23 cellular contexts compared by ENCODE assay signal in genomic region chr21:41750051-41750450, GRCh38. TPM values are rescaled to one million over a fixed set of nuclear protein-coding genes. Genes with fewer than 3 reads are reported as not detected.
DNase-seq lines count a peak whose midpoint lies in the region; ATAC-seq and TF ChIP-seq lines count a peak whose summit lies in the region.
"Had no signal": no experiment of that assay in that cellular context is flagged by ENCODE, and none has a peak within 500 bp of the region (broad histone marks: within the 10 kb centered on the region; RNA-seq: fewer than 3 reads in every experiment).

No MANE protein-coding gene starts in this region.

- no peak overlapping the region for H3K4me3 Mint-ChIP-seq in progenitor cell of endocrine pancreas (ENCODE audit: low read depth)
- H3K4me3 Mint-ChIP-seq in CD8-positive, alpha-beta T cell: no peak overlapping the region
- H3K4me3 Mint-ChIP-seq: CD8-positive, alpha-beta memory T cell; naive thymus-derived CD4-positive, alpha-beta T cell; stimulated activated naive B cell treated with anti-CD40 and anti-IgM and Interleukin-4, amounts not matched to agents 10 μg/mL and 1 μg/mL and 100 μg/mL, for 72 hours; T-helper 17 cell had no signal

- BruUV-seq in PC-3 (replicated peaks; lab: Mats Ljungman, UMichigan): no TSS peak

- no peak overlapping the region for H3K27ac ChIP-seq in PC-3 (ENCODE audit: low read length)
- peak overlapping the region; percentile 72 to 94 (median 87) for H3K27ac ChIP-seq in esophagus squamous epithelium
- H3K27ac ChIP-seq in substantia nigra (ENCODE audit: low read depth, low read length, poor library complexity, severe bottlenecking): no peak overlapping the region
- no peak overlapping the region for H3K27ac ChIP-seq in CD8-positive, alpha-beta T cell (ENCODE audit: low read depth, low read length)

- no peak overlapping the region for H3K4me3 ChIP-seq in PC-3 (ENCODE audit: low read length)
- H3K4me3 ChIP-seq in esophagus squamous epithelium: no peak overlapping the region
- no peak overlapping the region for H3K4me3 ChIP-seq in CD8-positive, alpha-beta T cell (ENCODE audit: low read depth, low read length)
- H3K4me3 ChIP-seq: K562 had no signal

- WGBS in esophagus squamous epithelium, 2 donors: 39 to 52% methylated on average over 5 to 7 of the region's 7 CpGs

- peaks cover 100% of the 10 kb centered on the region for H3K79me2 ChIP-seq in PC-3 (ENCODE audit: low read length)

- H3K36me3 Mint-ChIP-seq in progenitor cell of endocrine pancreas (ENCODE audit: insufficient read depth): peaks cover 29% of the 10 kb centered on the region
- no peaks in the 10 kb centered on the region for H3K36me3 Mint-ChIP-seq in CD8-positive, alpha-beta T cell
- H3K36me3 Mint-ChIP-seq: CD8-positive, alpha-beta memory T cell; stimulated activated naive B cell treated with anti-CD40 and anti-IgM and Interleukin-4, amounts not matched to agents 10 μg/mL and 1 μg/mL and 100 μg/mL, for 72 hours had no signal

- no peaks in the 10 kb centered on the region for H3K9me3 Mint-ChIP-seq in progenitor cell of endocrine pancreas (ENCODE audit: low read depth)
- H3K9me3 Mint-ChIP-seq in CD8-positive, alpha-beta T cell: no peaks in the 10 kb centered on the region
- H3K9me3 Mint-ChIP-seq: CD8-positive, alpha-beta memory T cell; naive thymus-derived CD4-positive, alpha-beta T cell; stimulated activated naive B cell treated with anti-CD40 and anti-IgM and Interleukin-4, amounts not matched to agents 10 μg/mL and 1 μg/mL and 100 μg/mL, for 72 hours had no signal

- H3K27ac Mint-ChIP-seq in progenitor cell of endocrine pancreas: peak overlapping the region; percentile 44
- H3K27ac Mint-ChIP-seq in CD8-positive, alpha-beta T cell: no peak overlapping the region
- H3K27ac Mint-ChIP-seq: CD8-positive, alpha-beta memory T cell; naive thymus-derived CD4-positive, alpha-beta T cell; stimulated activated naive B cell treated with anti-CD40 and anti-IgM and Interleukin-4, amounts not matched to agents 10 μg/mL and 1 μg/mL and 100 μg/mL, for 72 hours; T-helper 17 cell had no signal

- no peak for TF ChIP-seq POLR2A in esophagus squamous epithelium (IDR thresholded peaks at IDR 0.05)

- H3K27me3 Mint-ChIP-seq in progenitor cell of endocrine pancreas: no peaks in the 10 kb centered on the region
- peaks cover 2% of the 10 kb centered on the region for H3K27me3 Mint-ChIP-seq in CD8-positive, alpha-beta T cell (ENCODE audit: low read depth)
- H3K27me3 Mint-ChIP-seq: naive thymus-derived CD4-positive, alpha-beta T cell had no signal

- H3K36me3 ChIP-seq in PC-3 (ENCODE audit: low read depth, low read length) (peaks cover 97% of the 10 kb centered on the region), esophagus squamous epithelium (peaks cover 9 to 72% (median 11%) of the 10 kb centered on the region in 3 donors)
- H3K36me3 ChIP-seq in CD8-positive, alpha-beta T cell (ENCODE audit: insufficient read depth, low read length): no peaks in the 10 kb centered on the region

- ATAC-seq in PC-3: no peak
- ATAC-seq in CD8-positive, alpha-beta T cell: no peak
- ATAC-seq: K562; left cardiac atrium; naive thymus-derived CD4-positive, alpha-beta T cell; stimulated activated naive B cell treated with anti-CD40 and anti-IgM and Interleukin-4, amounts not matched to agents 10 μg/mL and 1 μg/mL and 100 μg/mL, for 72 hours; T-helper 17 cell had no signal

- H2AFZ ChIP-seq in PC-3 (ENCODE audit: low read length): no peak overlapping the region

- peaks cover 96% of the 10 kb centered on the region for H4K20me1 ChIP-seq in PC-3 (ENCODE audit: low read length)

- POLR2A ChIA-PET in PC-3 (lab: Charles Lee; ENCODE audit: unreplicated experiment): no interaction called here
- POLR2A ChIA-PET in CD8-positive, alpha-beta T cell (lab: Charles Lee): no interaction called here

- CTCF ChIA-PET in PC-3 (lab: Charles Lee): interaction anchor here (0.7 kb wide), 1 partner anchor 133 kb away, joined by 16 read pairs; no protein-coding TSS in a partner anchor
- CTCF ChIA-PET in CD8-positive, alpha-beta T cell (lab: Charles Lee): no interaction called here

- H3K4me2 ChIP-seq in PC-3 (ENCODE audit: low read length): no peak overlapping the region

- TF ChIP-seq CTCF in PC-3 (conservative IDR thresholded peaks at IDR 0.05; ENCODE audit: low read depth, low read length) (no peak), esophagus squamous epithelium (IDR thresholded peaks at IDR 0.05) (no peak), progenitor cell of endocrine pancreas (IDR thresholded peaks at IDR 0.05; ENCODE audit: unreplicated experiment) (no peak)
- no peak for TF ChIP-seq CTCF in CD8-positive, alpha-beta T cell (IDR thresholded peaks at IDR 0.05)

- peaks cover 7% of the 10 kb centered on the region for H3F3A ChIP-seq in PC-3 (ENCODE audit: low read length, unreplicated experiment)

- peaks cover 31% of the 10 kb centered on the region for H3K4me1 Mint-ChIP-seq in progenitor cell of endocrine pancreas (ENCODE audit: low read depth)
- H3K4me1 Mint-ChIP-seq in CD8-positive, alpha-beta T cell (ENCODE audit: low read depth): no peaks in the 10 kb centered on the region
- H3K4me1 Mint-ChIP-seq: CD8-positive, alpha-beta memory T cell; naive thymus-derived CD4-positive, alpha-beta T cell; stimulated activated naive B cell treated with anti-CD40 and anti-IgM and Interleukin-4, amounts not matched to agents 10 μg/mL and 1 μg/mL and 100 μg/mL, for 72 hours; T-helper 17 cell had no signal

- H3K4me1 ChIP-seq in PC-3 (ENCODE audit: insufficient read depth, low read length) (peaks cover 48% of the 10 kb centered on the region), esophagus squamous epithelium (peaks cover 36 to 78% (median 50%) of the 10 kb centered on the region in 3 donors)
- H3K4me1 ChIP-seq in CD8-positive, alpha-beta T cell (ENCODE audit: insufficient read depth, low read length): no peaks in the 10 kb centered on the region

- intact Hi-C loops in PC-3 (cut with micrococcal nuclease) (no loop called here), esophagus squamous epithelium (cut with DNase I) (no loop called here)
- intact Hi-C loops in CD8-positive, alpha-beta T cell (cut with DNase I, micrococcal nuclease): no loop called here

- DNase-seq in EH (ENCODE audit: low read depth) (peak; percentile 49), PC-3 (peak; percentile 50), esophagus squamous epithelium (lab: John Stamatoyannopoulos, UW) (no peak), progenitor cell of endocrine pancreas (ENCODE audit: low spot score, unreplicated experiment) (no peak), substantia nigra (lab: John Stamatoyannopoulos, UW) (no peak), DMS153 treated with DMSO at 0.1 percent for 48 hours (lab: John Stamatoyannopoulos, UW; ENCODE audit: unreplicated experiment) (no peak)
- DNase-seq in CD8-positive, alpha-beta T cell: no peak
- no peak for DNase-seq in activated CD8-positive, alpha-beta memory T cell treated with anti-CD3 and anti-CD28 coated beads, Interleukin-2, amount 50 U/mL, for 4 hours
- DNase-seq: activated CD4-positive, alpha-beta T cell treated with anti-CD3 and anti-CD28 coated beads, Interleukin-2, amount 50 U/mL, for 4 hours; activated gamma-delta T cell treated with Interleukin-2 at 50 U/mL for 16 hours; CD8-positive, alpha-beta memory T cell; left cardiac atrium; mesendoderm; MV-4-11; naive thymus-derived CD4-positive, alpha-beta T cell; NCI-H187; NCI-H82; OCI-M1; stimulated activated CD4-positive, alpha-beta T cell treated with anti-CD3 and anti-CD28 coated beads, Interleukin-1b, Interleukin-23, amount 100 ng/mL, for 48 hours; stimulated activated naive B cell treated with anti-CD40 and anti-IgM and Interleukin-4, amounts not matched to agents 10 μg/mL and 1 μg/mL and 100 μg/mL, for 72 hours; T-helper 17 cell; trophoblast cell had no signal

- no peaks in the 10 kb centered on the region for H3K9me2 ChIP-seq in PC-3 (replicated peaks; ENCODE audit: low read length)

- no peak overlapping the region for H3K9ac ChIP-seq in PC-3 (ENCODE audit: low read length)

- H3K27me3 ChIP-seq in PC-3 (ENCODE audit: low read length) (no peaks in the 10 kb centered on the region), esophagus squamous epithelium (peaks cover 0 to 6% (median 0%) of the 10 kb centered on the region in 4 donors)
- no peaks in the 10 kb centered on the region for H3K27me3 ChIP-seq in CD8-positive, alpha-beta T cell (ENCODE audit: insufficient read depth, low read length)

- H3K9me3 ChIP-seq in PC-3 (ENCODE audit: low read length) (no peaks in the 10 kb centered on the region), esophagus squamous epithelium (no peaks in the 10 kb centered on the region)
- H3K9me3 ChIP-seq in CD8-positive, alpha-beta T cell (ENCODE audit: low read length): no peaks in the 10 kb centered on the region

RNA-seq across cellular contexts. Expression of gene RIPK4, which starts 16.8 kb away (rescaled TPM):
- total RNA-seq in PC-3 (2014; rRNA removed): 252 and 333 TPM in 2 replicates
- total RNA-seq in esophagus squamous epithelium: 10 to 100 TPM; 41.1 to 93.5 (median 68.8) TPM
- total RNA-seq in progenitor cell of endocrine pancreas: 28.9 and 30.1 TPM in 2 replicates
- total RNA-seq in CD8-positive, alpha-beta T cell: 1 to 10 TPM; 1.4 to 2.0 TPM
- total RNA-seq: K562 had no signal

Comparison
In these comparisons a context has a peak if more than half of its experiments do, and no peak if none do; other contexts are left out.
1. DNase-seq: peak in EH (single experiment) and PC-3 (single experiment); none in esophagus squamous epithelium (single experiment), progenitor cell of endocrine pancreas (single experiment), substantia nigra (0 of 49), DMS153 treated with DMSO at 0.1 percent for 48 hours (single experiment), CD8-positive, alpha-beta T cell (0 of 7) and activated CD8-positive, alpha-beta memory T cell treated with anti-CD3 and anti-CD28 coated beads, Interleukin-2, amount 50 U/mL, for 4 hours (single experiment).
2. H3K27ac ChIP-seq: peak in esophagus squamous epithelium (4 of 4); none in PC-3 (single experiment), substantia nigra (single experiment) and CD8-positive, alpha-beta T cell (single experiment).